ENCODE assay signal across 1 cellular context in the genomic region with DNA sequence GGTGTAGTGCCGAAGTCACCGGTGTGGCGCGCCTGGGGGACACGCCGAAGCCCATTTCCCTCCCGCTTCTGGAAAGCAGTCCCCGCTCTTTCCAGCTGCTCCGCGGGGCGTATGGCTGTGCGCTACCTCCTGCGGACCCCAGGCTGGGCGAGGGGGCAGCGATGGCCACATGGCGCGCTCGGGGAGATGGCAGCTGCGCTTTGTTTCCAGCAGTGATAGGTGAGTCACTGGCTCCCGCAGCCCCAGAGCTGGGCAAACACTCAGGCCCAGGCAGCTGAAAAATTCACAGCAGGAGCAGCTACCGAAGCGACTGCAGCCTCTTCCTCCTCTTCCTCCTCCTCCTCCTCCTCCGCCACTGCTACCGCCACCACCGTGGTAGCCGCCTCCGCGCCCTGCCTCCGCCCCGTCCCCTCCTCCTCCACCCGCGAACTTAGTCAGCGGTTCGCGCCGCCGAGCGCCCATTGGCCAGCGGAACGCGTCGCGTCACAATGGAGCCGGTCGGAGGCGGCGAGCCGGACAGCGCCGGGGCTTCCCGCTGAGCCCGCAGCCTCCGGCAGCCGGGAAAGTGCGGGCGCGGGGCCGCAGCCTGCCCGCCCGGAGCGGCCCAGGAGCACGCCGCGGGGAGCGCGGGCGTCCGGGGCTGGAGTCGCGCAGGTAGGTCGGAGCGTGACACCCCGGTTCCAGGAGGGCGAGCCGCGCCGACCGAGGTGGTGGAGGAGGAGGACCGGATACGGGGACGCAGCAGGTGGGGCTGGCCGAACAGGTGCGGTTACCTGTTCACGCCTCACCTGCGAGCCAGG.
TF ChIP-seq lines count a peak whose summit lies in the region.

LRRC8B (plus strand) TSS at position 461 of the 800 bp plus-strand sequence. CDS start 57,822 bp downstream, outside the sequence.

TF ChIP-seq in GM12878, 131 proteins besides CTCF, POLR2A, EP300 and RAD21 (continued from another document and continues in another):
- TF ChIP-seq, protein P1, sequence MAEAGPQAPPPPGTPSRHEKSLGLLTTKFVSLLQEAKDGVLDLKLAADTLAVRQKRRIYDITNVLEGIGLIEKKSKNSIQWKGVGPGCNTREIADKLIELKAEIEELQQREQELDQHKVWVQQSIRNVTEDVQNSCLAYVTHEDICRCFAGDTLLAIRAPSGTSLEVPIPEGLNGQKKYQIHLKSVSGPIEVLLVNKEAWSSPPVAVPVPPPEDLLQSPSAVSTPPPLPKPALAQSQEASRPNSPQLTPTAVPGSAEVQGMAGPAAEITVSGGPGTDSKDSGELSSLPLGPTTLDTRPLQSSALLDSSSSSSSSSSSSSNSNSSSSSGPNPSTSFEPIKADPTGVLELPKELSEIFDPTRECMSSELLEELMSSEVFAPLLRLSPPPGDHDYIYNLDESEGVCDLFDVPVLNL (IDR thresholded peaks at IDR 0.05; ENCODE audit: low read depth, low read length) = peak; percentile 33; the same call in 1 of the 2 replicates
- TF ChIP-seq MTA3 (IDR thresholded peaks at IDR 0.05; ENCODE audit: borderline replicate concordance, low read length) (no peak), STAT3 (IDR thresholded peaks at IDR 0.05; ENCODE audit: low read depth, low read length) (no peak), CEBPB (IDR thresholded peaks at IDR 0.05; ENCODE audit: borderline replicate concordance in 1 of 2, low read depth in 2 of 2, low read length in 2 of 2) (no peak), GATAD2B (conservative IDR thresholded peaks at IDR 0.05; ENCODE audit: low read depth) (0 out of 2 replicates have a peak, but pooled peaks have one; percentile 96), PML (IDR thresholded peaks at IDR 0.05; ENCODE audit: low read length) (no peak), RAD51 (IDR thresholded peaks at IDR 0.05) (no peak), IKZF2 (IDR thresholded peaks at IDR 0.05) (peak in 1 of 2 experiments; percentile 30; a peak in 2 of 4 replicates), WRNIP1 (IDR thresholded peaks at IDR 0.05; ENCODE audit: borderline replicate concordance, low read depth, low read length) (no peak), ELK1 (IDR thresholded peaks at IDR 0.05; ENCODE audit: low read depth, low read length) (no peak; the same call in 1 of the 2 replicates), ATF2 (IDR thresholded peaks at IDR 0.05; ENCODE audit: low read length) (no peak), ESRRA (IDR thresholded peaks at IDR 0.05; ENCODE audit: low read length) (no peak), MTA2 (IDR thresholded peaks at IDR 0.05; ENCODE audit: low read depth) (no peak), POU2F2 (IDR thresholded peaks at IDR 0.05; ENCODE audit: borderline replicate concordance, low read depth, low read length) (peak; percentile 10; the same call in 1 of the 3 replicates), BMI1 (IDR thresholded peaks at IDR 0.05; ENCODE audit: borderline replicate concordance) (no peak), TARDBP (IDR thresholded peaks at IDR 0.05; ENCODE audit: borderline replicate concordance) (peak; percentile 66), SRF (IDR thresholded peaks at IDR 0.05; ENCODE audit: low read depth in 2 of 2, low read length in 2 of 2) (no peak), POLR2AphosphoS5 (IDR thresholded peaks at IDR 0.05; ENCODE audit: low read length) (peak; percentile 69; the same call in 1 of the 2 replicates), CHD4 (IDR thresholded peaks at IDR 0.05) (no peak), NR2C1 (IDR thresholded peaks at IDR 0.05) (no peak), BCL11A (IDR thresholded peaks at IDR 0.05; ENCODE audit: low read depth, low read length) (no peak), ETV6 (conservative IDR thresholded peaks at IDR 0.05 in 1 of 2, IDR thresholded peaks at IDR 0.05 in 1 of 2; ENCODE audit: borderline replicate concordance in 1 of 2, low read depth in 1 of 2) (no peak; a peak in 1 of 4 replicates), EGR1 (IDR thresholded peaks at IDR 0.05; ENCODE audit: borderline replicate concordance in 1 of 2, low read depth in 2 of 2, low read length in 2 of 2) (peak in 1 of 2 experiments; percentile 95; a peak in 2 of 3 replicates), HCFC1 (IDR thresholded peaks at IDR 0.05; ENCODE audit: low read length) (no peak), ZBED1 (IDR thresholded peaks at IDR 0.05; ENCODE audit: borderline replicate concordance) (no peak), BCLAF1 (IDR thresholded peaks at IDR 0.05) (0 out of 2 replicates have a peak, but pooled peaks have one; percentile 36), NRF1 (conservative IDR thresholded peaks at IDR 0.05; ENCODE audit: low read depth, low read length) (no peak), RELB (IDR thresholded peaks at IDR 0.05; ENCODE audit: low read depth) (no peak), RUNX3 (IDR thresholded peaks at IDR 0.05; ENCODE audit: low read length) (peak; percentile 37; the same call in 1 of the 2 replicates), RCOR1 (conservative IDR thresholded peaks at IDR 0.05; ENCODE audit: low read depth, low read length) (no peak), IRF5 (IDR thresholded peaks at IDR 0.05; ENCODE audit: borderline replicate concordance) (0 out of 2 replicates have a peak, but pooled peaks have one; percentile 26), SREBF2 (IDR thresholded peaks at IDR 0.05; ENCODE audit: low read length) (no peak), CHD2 (IDR thresholded peaks at IDR 0.05; ENCODE audit: borderline replicate concordance, low read depth, low read length) (peak; percentile 83), SIX5 (IDR thresholded peaks at IDR 0.05; ENCODE audit: low read depth, low read length, severe bottlenecking) (no peak), ZNF384 (IDR thresholded peaks at IDR 0.05; ENCODE audit: borderline replicate concordance, low read depth, low read length) (no peak), MXI1 (IDR thresholded peaks at IDR 0.05; ENCODE audit: low read depth, low read length) (peak; percentile 77), SMAD1 (IDR thresholded peaks at IDR 0.05; ENCODE audit: low read depth, partially characterized antibody) (no peak), SPI1 (IDR thresholded peaks at IDR 0.05; ENCODE audit: borderline replicate concordance, insufficient read depth, low read depth, low read length) (no peak), CHD1 (IDR thresholded peaks at IDR 0.05; ENCODE audit: low read depth, low read length) (peak; percentile 21), BRCA1 (IDR thresholded peaks at IDR 0.05; ENCODE audit: low read depth, low read length) (no peak), YBX1 (IDR thresholded peaks at IDR 0.05) (no peak), PAX5 (IDR thresholded peaks at IDR 0.05; ENCODE audit: borderline replicate concordance, low read depth, low read length) (no peak), ZNF274 (IDR thresholded peaks at IDR 0.05; ENCODE audit: insufficient read depth, insufficient read length) (no peak), EED (IDR thresholded peaks at IDR 0.05; ENCODE audit: low read depth) (no peak), JUNB (IDR thresholded peaks at IDR 0.05) (no peak), FOS (IDR thresholded peaks at IDR 0.05; ENCODE audit: borderline replicate concordance, extremely low read depth, insufficient read length) (no peak), USF2 (IDR thresholded peaks at IDR 0.05; ENCODE audit: borderline replicate concordance, low read depth, low read length) (no peak), CBX3 (IDR thresholded peaks at IDR 0.05; ENCODE audit: borderline replicate concordance, low read depth) (no peak), DPF2 (IDR thresholded peaks at IDR 0.05) (peak; percentile 96)
- TF ChIP-seq, protein P2, sequence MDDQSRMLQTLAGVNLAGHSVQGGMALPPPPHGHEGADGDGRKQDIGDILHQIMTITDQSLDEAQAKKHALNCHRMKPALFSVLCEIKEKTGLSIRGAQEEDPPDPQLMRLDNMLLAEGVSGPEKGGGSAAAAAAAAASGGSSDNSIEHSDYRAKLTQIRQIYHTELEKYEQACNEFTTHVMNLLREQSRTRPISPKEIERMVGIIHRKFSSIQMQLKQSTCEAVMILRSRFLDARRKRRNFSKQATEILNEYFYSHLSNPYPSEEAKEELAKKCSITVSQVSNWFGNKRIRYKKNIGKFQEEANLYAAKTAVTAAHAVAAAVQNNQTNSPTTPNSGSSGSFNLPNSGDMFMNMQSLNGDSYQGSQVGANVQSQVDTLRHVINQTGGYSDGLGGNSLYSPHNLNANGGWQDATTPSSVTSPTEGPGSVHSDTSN (IDR thresholded peaks at IDR 0.05; ENCODE audit: insufficient replicate concordance, low read depth, low read length) = no peak
- TF ChIP-seq, protein P3, sequence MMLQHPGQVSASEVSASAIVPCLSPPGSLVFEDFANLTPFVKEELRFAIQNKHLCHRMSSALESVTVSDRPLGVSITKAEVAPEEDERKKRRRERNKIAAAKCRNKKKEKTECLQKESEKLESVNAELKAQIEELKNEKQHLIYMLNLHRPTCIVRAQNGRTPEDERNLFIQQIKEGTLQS (IDR thresholded peaks at IDR 0.05; ENCODE audit: borderline replicate concordance, extremely low read depth, low read depth, low read length) = no peak
- TF ChIP-seq, protein P4, sequence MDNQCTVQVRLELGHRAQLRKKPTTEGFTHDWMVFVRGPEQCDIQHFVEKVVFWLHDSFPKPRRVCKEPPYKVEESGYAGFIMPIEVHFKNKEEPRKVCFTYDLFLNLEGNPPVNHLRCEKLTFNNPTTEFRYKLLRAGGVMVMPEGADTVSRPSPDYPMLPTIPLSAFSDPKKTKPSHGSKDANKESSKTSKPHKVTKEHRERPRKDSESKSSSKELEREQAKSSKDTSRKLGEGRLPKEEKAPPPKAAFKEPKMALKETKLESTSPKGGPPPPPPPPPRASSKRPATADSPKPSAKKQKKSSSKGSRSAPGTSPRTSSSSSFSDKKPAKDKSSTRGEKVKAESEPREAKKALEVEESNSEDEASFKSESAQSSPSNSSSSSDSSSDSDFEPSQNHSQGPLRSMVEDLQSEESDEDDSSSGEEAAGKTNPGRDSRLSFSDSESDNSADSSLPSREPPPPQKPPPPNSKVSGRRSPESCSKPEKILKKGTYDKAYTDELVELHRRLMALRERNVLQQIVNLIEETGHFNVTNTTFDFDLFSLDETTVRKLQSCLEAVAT (IDR thresholded peaks at IDR 0.05) = no peak; the same call in none of the 2 replicates
